1 cellular context compared by ENCODE assay signal in genomic region chr20:23200914-23201313, GRCh38.
TF ChIP-seq lines count a peak whose summit lies in the region.

No MANE protein-coding gene starts in this region.

TF ChIP-seq in HepG2, 621 proteins besides CTCF, POLR2A, EP300 and RAD21 (continued from another document):
- TF ChIP-seq EZH2 (conservative IDR thresholded peaks at IDR 0.05; ENCODE audit: low read depth, low read length) (0 out of 2 replicates have a peak, but pooled peaks have one; percentile 49), SUZ12 (IDR thresholded peaks at IDR 0.05; ENCODE audit: low read depth, low read length) (no peak), MXI1 (IDR thresholded peaks at IDR 0.05; ENCODE audit: borderline replicate concordance, low read depth, low read length) (no peak), ETV6 (CRISPR knock-in tag; conservative IDR thresholded peaks at IDR 0.05) (no peak), ZNF724P (CRISPR knock-in tag; IDR thresholded peaks at IDR 0.05; ENCODE audit: borderline replicate concordance) (0 out of 2 replicates have a peak, but pooled peaks have one; percentile 65), KMT2A (CRISPR knock-in tag; IDR thresholded peaks at IDR 0.05) (no peak), PTBP1 (IDR thresholded peaks at IDR 0.05; ENCODE audit: low read depth, low read length, poor library complexity, severe bottlenecking) (no peak), SALL1 (CRISPR knock-in tag; IDR thresholded peaks at IDR 0.05) (peak; percentile 23; the same call in 1 of the 2 replicates), YY1 (IDR thresholded peaks at IDR 0.05; ENCODE audit: insufficient read depth, insufficient replicate concordance, low read depth, low read length) (peak; percentile 18), ZNF230 (CRISPR knock-in tag; IDR thresholded peaks at IDR 0.05) (0 out of 2 replicates have a peak, but pooled peaks have one; percentile 36), ZSCAN20 (CRISPR knock-in tag; IDR thresholded peaks at IDR 0.05; ENCODE audit: borderline replicate concordance) (no peak), HOXA3 (CRISPR knock-in tag; IDR thresholded peaks at IDR 0.05) (0 out of 2 replicates have a peak, but pooled peaks have one; percentile 8), KDM2A (CRISPR knock-in tag; IDR thresholded peaks at IDR 0.05; ENCODE audit: borderline replicate concordance, low read depth) (peak; percentile 62; the same call in 1 of the 2 replicates), MEIS1 (CRISPR knock-in tag; IDR thresholded peaks at IDR 0.05; ENCODE audit: borderline replicate concordance) (no peak), ZBTB7B (CRISPR knock-in tag; IDR thresholded peaks at IDR 0.05) (no peak), FOSL2 (CRISPR knock-in tag; IDR thresholded peaks at IDR 0.05) (0 out of 2 replicates have a peak, but pooled peaks have one; percentile 16), ZNF180 (CRISPR knock-in tag; IDR thresholded peaks at IDR 0.05; ENCODE audit: borderline replicate concordance, low read depth) (no peak), ZNF282 (IDR thresholded peaks at IDR 0.05; ENCODE audit: partially characterized antibody) (no peak), HNF1B (CRISPR knock-in tag; IDR thresholded peaks at IDR 0.05) (peak; percentile 19; the same call in 1 of the 2 replicates), ELF1 (CRISPR knock-in tag; IDR thresholded peaks at IDR 0.05) (peak; percentile 23; the same call in 1 of the 2 replicates), STAG1 (CRISPR knock-in tag; IDR thresholded peaks at IDR 0.05) (peak; percentile 95), ZNF225 (CRISPR knock-in tag; IDR thresholded peaks at IDR 0.05) (no peak), MAZ (IDR thresholded peaks at IDR 0.05; ENCODE audit: borderline replicate concordance, low read depth, low read length) (0 out of 2 replicates have a peak, but pooled peaks have one; percentile 25), MAZ (CRISPR knock-in tag; IDR thresholded peaks at IDR 0.05; ENCODE audit: low read depth) (no peak), SMAD3 (CRISPR knock-in tag; IDR thresholded peaks at IDR 0.05) (no peak), GABPB1 (CRISPR knock-in tag; IDR thresholded peaks at IDR 0.05) (peak; percentile 38; the same call in 1 of the 2 replicates), THYN1 (CRISPR knock-in tag; IDR thresholded peaks at IDR 0.05; ENCODE audit: borderline replicate concordance, low read depth) (no peak), RNF2 (conservative IDR thresholded peaks at IDR 0.05; ENCODE audit: low read depth) (0 out of 2 replicates have a peak, but pooled peaks have one; percentile 29), ZC3H13 (CRISPR knock-in tag; IDR thresholded peaks at IDR 0.05) (no peak)
- TF ChIP-seq, protein P1, sequence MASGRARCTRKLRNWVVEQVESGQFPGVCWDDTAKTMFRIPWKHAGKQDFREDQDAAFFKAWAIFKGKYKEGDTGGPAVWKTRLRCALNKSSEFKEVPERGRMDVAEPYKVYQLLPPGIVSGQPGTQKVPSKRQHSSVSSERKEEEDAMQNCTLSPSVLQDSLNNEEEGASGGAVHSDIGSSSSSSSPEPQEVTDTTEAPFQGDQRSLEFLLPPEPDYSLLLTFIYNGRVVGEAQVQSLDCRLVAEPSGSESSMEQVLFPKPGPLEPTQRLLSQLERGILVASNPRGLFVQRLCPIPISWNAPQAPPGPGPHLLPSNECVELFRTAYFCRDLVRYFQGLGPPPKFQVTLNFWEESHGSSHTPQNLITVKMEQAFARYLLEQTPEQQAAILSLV (CRISPR knock-in tag; IDR thresholded peaks at IDR 0.05; ENCODE audit: borderline replicate concordance), result 0 out of 2 replicates have a peak, but pooled peaks have one; percentile 44
- TF ChIP-seq, protein P2, sequence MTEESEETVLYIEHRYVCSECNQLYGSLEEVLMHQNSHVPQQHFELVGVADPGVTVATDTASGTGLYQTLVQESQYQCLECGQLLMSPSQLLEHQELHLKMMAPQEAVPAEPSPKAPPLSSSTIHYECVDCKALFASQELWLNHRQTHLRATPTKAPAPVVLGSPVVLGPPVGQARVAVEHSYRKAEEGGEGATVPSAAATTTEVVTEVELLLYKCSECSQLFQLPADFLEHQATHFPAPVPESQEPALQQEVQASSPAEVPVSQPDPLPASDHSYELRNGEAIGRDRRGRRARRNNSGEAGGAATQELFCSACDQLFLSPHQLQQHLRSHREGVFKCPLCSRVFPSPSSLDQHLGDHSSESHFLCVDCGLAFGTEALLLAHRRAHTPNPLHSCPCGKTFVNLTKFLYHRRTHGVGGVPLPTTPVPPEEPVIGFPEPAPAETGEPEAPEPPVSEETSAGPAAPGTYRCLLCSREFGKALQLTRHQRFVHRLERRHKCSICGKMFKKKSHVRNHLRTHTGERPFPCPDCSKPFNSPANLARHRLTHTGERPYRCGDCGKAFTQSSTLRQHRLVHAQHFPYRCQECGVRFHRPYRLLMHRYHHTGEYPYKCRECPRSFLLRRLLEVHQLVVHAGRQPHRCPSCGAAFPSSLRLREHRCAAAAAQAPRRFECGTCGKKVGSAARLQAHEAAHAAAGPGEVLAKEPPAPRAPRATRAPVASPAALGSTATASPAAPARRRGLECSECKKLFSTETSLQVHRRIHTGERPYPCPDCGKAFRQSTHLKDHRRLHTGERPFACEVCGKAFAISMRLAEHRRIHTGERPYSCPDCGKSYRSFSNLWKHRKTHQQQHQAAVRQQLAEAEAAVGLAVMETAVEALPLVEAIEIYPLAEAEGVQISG (CRISPR knock-in tag; IDR thresholded peaks at IDR 0.05), result 0 out of 2 replicates have a peak, but pooled peaks have one; percentile 45
